ENCODE assay signal across 18 cellular contexts in genomic region chr16:28000314-28000713, GRCh38.
DNase-seq lines count a peak whose midpoint lies in the region; ATAC-seq and TF ChIP-seq lines count a peak whose summit lies in the region.
"Had no signal": no experiment of that assay in that cellular context is flagged by ENCODE, and none has a peak within 500 bp of the region (broad histone marks: within the 10 kb centered on the region; RNA-seq: fewer than 3 reads in every experiment).

No MANE protein-coding gene starts in this region.

- dilution Hi-C loops in mammary epithelial cell (cut with HindIII; ENCODE audit: low sequenced_read_pairs) = no loop called here

- peaks cover 21% of the 10 kb centered on the region for H3K4me1 Mint-ChIP-seq in nephron
- H3K4me1 Mint-ChIP-seq in effector memory CD8-positive, alpha-beta T cell (ENCODE audit: low read depth in 2 of 2) = peaks cover 6 to 9% of the 10 kb centered on the region in 2 donors
- H3K4me1 Mint-ChIP-seq: B cell had no signal

- no peaks in the 10 kb centered on the region for H4K20me1 ChIP-seq in mammary epithelial cell (ENCODE audit: insufficient read depth, low read length)
- H4K20me1 ChIP-seq: BLaER1 had no signal

- no peaks in the 10 kb centered on the region for H3K27me3 ChIP-seq in mammary epithelial cell (ENCODE audit: insufficient read depth, low read length)
- H3K27me3 ChIP-seq: BLaER1 had no signal

- no peak overlapping the region for H2AFZ ChIP-seq in mammary epithelial cell (ENCODE audit: low read depth, low read length)

- DNase-seq in NCI-H1694 (lab: John Stamatoyannopoulos, UW) (peak; percentile 21), left colon (no peak), mammary epithelial cell (no peak)
- DNase-seq in effector memory CD8-positive, alpha-beta T cell = no peak
- DNase-seq: CD4-positive, CD25-positive, alpha-beta regulatory T cell; CD8-positive, alpha-beta T cell; DMS153; DND-41; GOT3 had no signal

- H3K27me3 Mint-ChIP-seq in nephron (ENCODE audit: low read depth) = no peaks in the 10 kb centered on the region
- H3K27me3 Mint-ChIP-seq in effector memory CD8-positive, alpha-beta T cell = peaks cover 7 to 40% of the 10 kb centered on the region in 2 donors

- BruUV-seq in mammary epithelial cell (replicated peaks; lab: Mats Ljungman, UMichigan) = no TSS peak

- H3K27ac Mint-ChIP-seq in nephron = peak overlapping the region; percentile 41 to 79 (median 76)
- H3K27ac Mint-ChIP-seq in effector memory CD8-positive, alpha-beta T cell = no peak overlapping the region
- H3K27ac Mint-ChIP-seq: B cell; CD8-positive, alpha-beta T cell; HFFc6 had no signal

- no peak overlapping the region for H3K4me2 ChIP-seq in mammary epithelial cell (ENCODE audit: insufficient read depth, low read depth, low read length)
- H3K4me2 ChIP-seq: BLaER1 had no signal

- no peak overlapping the region for H3K9ac ChIP-seq in mammary epithelial cell (ENCODE audit: insufficient read depth, low read length)
- H3K9ac ChIP-seq: BLaER1 had no signal

- H3K27ac ChIP-seq in mammary epithelial cell (ENCODE audit: insufficient read depth, low read depth, low read length) = no peak overlapping the region
- H3K27ac ChIP-seq: 22Rv1, BLaER1, C4-2B had no signal

- H3K9me3 Mint-ChIP-seq in nephron = peaks cover 3% of the 10 kb centered on the region
- H3K9me3 Mint-ChIP-seq in effector memory CD8-positive, alpha-beta T cell = no peaks in the 10 kb centered on the region
- H3K9me3 Mint-ChIP-seq: CD4-positive, CD25-positive, alpha-beta regulatory T cell; CD8-positive, alpha-beta T cell; HFFc6 had no signal

- H3K36me3 Mint-ChIP-seq in nephron (ENCODE audit: low read depth) = no peaks in the 10 kb centered on the region
- no peaks in the 10 kb centered on the region for H3K36me3 Mint-ChIP-seq in effector memory CD8-positive, alpha-beta T cell (ENCODE audit: insufficient read depth)
- H3K36me3 Mint-ChIP-seq: CD4-positive, CD25-positive, alpha-beta regulatory T cell; CD8-positive, alpha-beta T cell had no signal

- H3K79me2 ChIP-seq in mammary epithelial cell (ENCODE audit: insufficient read depth, low read length) = no peaks in the 10 kb centered on the region

- H3K36me3 ChIP-seq in mammary epithelial cell (ENCODE audit: insufficient read depth, low read length) = no peaks in the 10 kb centered on the region
- H3K36me3 ChIP-seq: BLaER1, HAP-1 had no signal

- H3K4me3 ChIP-seq in mammary epithelial cell (replicated peaks in 1 of 3; ENCODE audit: insufficient read depth in 1 of 3, low read depth in 2 of 3, low read length in 3 of 3) = no peak overlapping the region
- H3K4me3 ChIP-seq: BLaER1, HAP-1 had no signal

- WGBS in mammary epithelial cell (ENCODE audit: low coverage, missing lambda C conversion rate) = 75% methylated on average over 5 of the region's 5 CpGs

- H3K4me1 ChIP-seq in mammary epithelial cell (ENCODE audit: insufficient read depth, low read length) = no peaks in the 10 kb centered on the region
- H3K4me1 ChIP-seq: BLaER1, Caco-2, HAP-1 had no signal

- ATAC-seq in SK-N-SH treated with all-trans-retinoic acid at 6 μM for 48 hours (no peak), left colon (no peak)
- no peak for ATAC-seq in effector memory CD8-positive, alpha-beta T cell (replicated peaks)
- ATAC-seq: CD8-positive, alpha-beta T cell had no signal

- no peak for TF ChIP-seq CTCF in nephron (IDR thresholded peaks at IDR 0.05; ENCODE audit: unreplicated experiment in 3 of 3)
- no peak for TF ChIP-seq CTCF in mammary epithelial cell (conservative IDR thresholded peaks at IDR 0.05 in 1 of 2, IDR thresholded peaks at IDR 0.05 in 1 of 2; ENCODE audit: extremely low read depth in 1 of 2, insufficient read depth in 1 of 2, low read depth in 1 of 2, low read length in 2 of 2)

- CTCF ChIA-PET in mammary epithelial cell (lab: Charles Lee; ENCODE audit: low non-redundant PET) = no interaction called here

- in situ Hi-C loops in mammary epithelial cell (cut with MboI; ENCODE audit: low sequenced_read_pairs in 2 of 2) = no loop called here

- H3K4me3 Mint-ChIP-seq in nephron = no peak overlapping the region
- H3K4me3 Mint-ChIP-seq in effector memory CD8-positive, alpha-beta T cell = no peak overlapping the region
- H3K4me3 Mint-ChIP-seq: B cell; CD4-positive, CD25-positive, alpha-beta regulatory T cell; CD8-positive, alpha-beta T cell; HFFc6 had no signal

- H3K9me3 ChIP-seq in mammary epithelial cell (replicated peaks; ENCODE audit: insufficient read depth, low read length) = no peaks in the 10 kb centered on the region
- H3K9me3 ChIP-seq: Caco-2, HAP-1 had no signal

- intact Hi-C loops in left colon (cut with DNase I, micrococcal nuclease) = no loop called here
- intact Hi-C loops in mammary epithelial cell (cut with micrococcal nuclease) = no loop called here

TF ChIP-seq in SK-N-SH treated with all-trans-retinoic acid at 6 μM for 48 hours, 23 proteins besides CTCF, POLR2A, EP300 and RAD21:
- peak; percentile 56 for TF ChIP-seq TCF4 (CRISPR knock-in tag; IDR thresholded peaks at IDR 0.05; ENCODE audit: borderline replicate concordance)
- no peak for TF ChIP-seq TOX (CRISPR knock-in tag; IDR thresholded peaks at IDR 0.05; ENCODE audit: borderline replicate concordance)

Comparison
In these comparisons a context has a peak if more than half of its experiments do, and no peak if none do; other contexts are left out.
1. H3K27ac Mint-ChIP-seq: peak in nephron (3 of 3); none in effector memory CD8-positive, alpha-beta T cell (0 of 2).